26 cellular contexts compared by ENCODE assay signal in the genomic region with DNA sequence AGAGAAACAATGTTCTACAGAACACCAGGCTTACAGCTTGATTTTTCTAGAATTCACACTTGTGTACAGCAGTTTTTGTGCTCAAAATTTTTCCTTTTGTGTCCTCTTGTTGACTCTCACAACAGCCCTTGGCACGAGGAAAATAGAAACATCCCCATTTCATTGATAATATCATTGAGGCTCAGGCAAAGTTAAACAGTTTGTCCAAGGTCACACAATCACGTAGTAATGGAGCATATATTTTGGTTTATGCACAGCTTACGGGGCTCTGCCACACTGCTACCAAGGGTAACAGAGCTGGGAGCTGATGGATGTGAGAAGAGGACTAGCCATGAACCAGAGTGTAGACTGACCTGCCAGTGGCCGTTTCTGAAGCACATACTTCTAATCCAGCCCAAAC.
DNase-seq lines count a peak whose midpoint lies in the region; ATAC-seq, FAIRE-seq and TF ChIP-seq lines count a peak whose summit lies in the region.
"Had no signal": no experiment of that assay in that cellular context is flagged by ENCODE, and none has a peak within 500 bp of the region (broad histone marks: within the 10 kb centered on the region; RNA-seq: fewer than 3 reads in every experiment).

No MANE protein-coding gene starts in this region.

- TF ChIP-seq EP300 in HepG2 (IDR thresholded peaks at IDR 0.05; ENCODE audit: low read depth in 2 of 2, low read length in 2 of 2) (no peak), HepG2 (CRISPR knock-in tag; IDR thresholded peaks at IDR 0.05; ENCODE audit: borderline replicate concordance) (no peak)

- no peak overlapping the region for H3K23ac ChIP-seq in mesendoderm (ENCODE audit: low read length)

- 17% methylated on average over 4 of the region's 4 CpGs for WGBS in HepG2 (ENCODE audit: low lambda C conversion rate)
- 68% methylated on average over 4 of the region's 4 CpGs for WGBS in right lobe of liver (ENCODE audit: insufficient coverage, low coverage, low lambda C conversion rate, missing lambda C conversion rate)
- WGBS in mesendoderm (ENCODE audit: extremely low coverage, insufficient coverage, low lambda C conversion rate), result no CpG with 5 or more reads among the region's 4 CpGs

- no peaks in the 10 kb centered on the region for H3K79me1 ChIP-seq in mesendoderm (ENCODE audit: low read length)

- H4K20me1 ChIP-seq in HepG2 (ENCODE audit: insufficient read depth, low read length), result no peaks in the 10 kb centered on the region
- H4K20me1 ChIP-seq: BLaER1 treated with 17β-estradiol and CSF1 and Interleukin-3, amounts not matched to agents 10 nM and 100 nM had no signal

- H3K36me3 Mint-ChIP-seq in activated CD8-positive, alpha-beta T cell treated with anti-CD3 and anti-CD28 coated beads, Interleukin-2, amount 10 ng/mL, durations not matched to agents 7 days and 5 days (ENCODE audit: low read depth), result no peaks in the 10 kb centered on the region
- no peaks in the 10 kb centered on the region for H3K36me3 Mint-ChIP-seq in WTC11
- H3K36me3 Mint-ChIP-seq: CD14-positive monocyte; CD8-positive, alpha-beta memory T cell had no signal

- CTCF ChIA-PET in HepG2 (lab: Yijun Ruan, JAX; ENCODE audit: low intra/inter-chr PET ratio, low total read pairs), result no interaction called here
- CTCF ChIA-PET in activated CD8-positive, alpha-beta T cell treated with anti-CD3 and anti-CD28 coated beads, Interleukin-2, amount 10 ng/mL, durations not matched to agents 7 days and 5 days (lab: Charles Lee), result no interaction called here
- CTCF ChIA-PET in WTC11 (lab: Charles Lee), result no interaction called here

- H3K4me3 ChIP-seq in HepG2 (replicated peaks in 1 of 3; ENCODE audit: insufficient read depth in 1 of 3, low read depth in 2 of 3, low read length in 3 of 3) (no peak overlapping the region), right lobe of liver (no peak overlapping the region), SJSA1 (no peak overlapping the region), mesendoderm (ENCODE audit: low read length) (no peak overlapping the region)
- H3K4me3 ChIP-seq: BLaER1 treated with 17β-estradiol and CSF1 and Interleukin-3, amounts not matched to agents 10 nM and 100 nM; GM12878; HAP-1 had no signal

- H2AFZ ChIP-seq in HepG2 (ENCODE audit: low read length), result no peak overlapping the region

- no peaks in the 10 kb centered on the region for H3K4me1 Mint-ChIP-seq in activated CD8-positive, alpha-beta T cell treated with anti-CD3 and anti-CD28 coated beads, Interleukin-2, amount 10 ng/mL, durations not matched to agents 7 days and 5 days (ENCODE audit: low read depth)
- H3K4me1 Mint-ChIP-seq in WTC11, result peaks cover 21% of the 10 kb centered on the region
- H3K4me1 Mint-ChIP-seq: CD8-positive, alpha-beta memory T cell had no signal

- POLR2A ChIA-PET in HepG2 (lab: Yijun Ruan, JAX), result no interaction called here
- POLR2A ChIA-PET in activated CD8-positive, alpha-beta T cell treated with anti-CD3 and anti-CD28 coated beads, Interleukin-2, amount 10 ng/mL, durations not matched to agents 7 days and 5 days (lab: Charles Lee), result no interaction called here
- POLR2A ChIA-PET in WTC11 (lab: Charles Lee), result no interaction called here

- no peak overlapping the region for H3K9ac ChIP-seq in HepG2 (ENCODE audit: insufficient read depth, low read depth, low read length)
- no peak overlapping the region for H3K9ac ChIP-seq in mesendoderm (ENCODE audit: low read length)
- H3K9ac ChIP-seq: BLaER1 treated with 17β-estradiol and CSF1 and Interleukin-3, amounts not matched to agents 10 nM and 100 nM had no signal

- intact Hi-C loops in HepG2 (cut with micrococcal nuclease; ENCODE audit: unreplicated experiment) (no loop called here), right lobe of liver (cut with DNase I) (no loop called here)

- TF ChIP-seq CTCF in HepG2 (CRISPR knock-in tag; IDR thresholded peaks at IDR 0.05), result no peak
- no peak for TF ChIP-seq CTCF in right lobe of liver (IDR thresholded peaks at IDR 0.05)
- TF ChIP-seq CTCF in WTC11 (IDR thresholded peaks at IDR 0.05), result no peak
- TF ChIP-seq CTCF in GM20000 (IDR thresholded peaks at IDR 0.05; ENCODE audit: extremely low read depth, missing control alignments), result no peak

- no peak overlapping the region for H3K4me3 Mint-ChIP-seq in activated CD8-positive, alpha-beta T cell treated with anti-CD3 and anti-CD28 coated beads, Interleukin-2, amount 10 ng/mL, durations not matched to agents 7 days and 5 days
- H3K4me3 Mint-ChIP-seq in WTC11, result no peak overlapping the region
- H3K4me3 Mint-ChIP-seq: CD14-positive monocyte; CD4-positive, alpha-beta T cell; CD8-positive, alpha-beta memory T cell had no signal

- no peak overlapping the region for H3K27ac ChIP-seq in HepG2 (ENCODE audit: extremely low read length, insufficient read depth, low read length)
- no peak overlapping the region for H3K27ac ChIP-seq in right lobe of liver
- peak overlapping the region; percentile 99 for H3K27ac ChIP-seq in SJSA1
- H3K27ac ChIP-seq in mesendoderm (ENCODE audit: low read depth, low read length), result no peak overlapping the region
- H3K27ac ChIP-seq: 22Rv1; BLaER1 treated with 17β-estradiol and CSF1 and Interleukin-3, amounts not matched to agents 10 nM and 100 nM had no signal

- TF ChIP-seq POLR2A in HepG2 (IDR thresholded peaks at IDR 0.05; ENCODE audit: insufficient read depth in 1 of 2, low read depth in 2 of 2, low read length in 2 of 2) (no peak), right lobe of liver (IDR thresholded peaks at IDR 0.05) (no peak)

- H2BK15ac ChIP-seq in mesendoderm (replicated peaks; ENCODE audit: low read depth), result no peak overlapping the region

- in situ Hi-C loops in HepG2 (cut with HindIII; ENCODE audit: extremely low pct_ligation_motif_present, low pct_unique_long_range_greater_than_20kb), result no loop called here

- H4K5ac ChIP-seq in mesendoderm (ENCODE audit: low read length), result no peak overlapping the region

- H3K18ac ChIP-seq in mesendoderm (ENCODE audit: low read length), result peak overlapping the region; percentile 40

- TF ChIP-seq RAD21 in HepG2 (CRISPR knock-in tag; IDR thresholded peaks at IDR 0.05), result no peak

- H3K36me3 ChIP-seq in HepG2 (replicated peaks in 1 of 2; ENCODE audit: control insufficient read depth in 1 of 2, insufficient read depth in 2 of 2, low read length in 2 of 2) (no peaks in the 10 kb centered on the region), right lobe of liver (no peaks in the 10 kb centered on the region), SJSA1 (no peaks in the 10 kb centered on the region), mesendoderm (ENCODE audit: control insufficient read depth, insufficient read depth, low read length) (no peaks in the 10 kb centered on the region)
- H3K36me3 ChIP-seq: BE2C; BLaER1 treated with 17β-estradiol and CSF1 and Interleukin-3, amounts not matched to agents 10 nM and 100 nM; HAP-1 had no signal

- ATAC-seq in HepG2, result no peak
- ATAC-seq in right lobe of liver, result no peak
- ATAC-seq in activated CD8-positive, alpha-beta T cell treated with anti-CD3 and anti-CD28 coated beads, Interleukin-2, amount 10 ng/mL, durations not matched to agents 7 days and 5 days, result no peak
- ATAC-seq in WTC11, result no peak
- ATAC-seq in left lobe of liver, result no peak
- ATAC-seq: GM12878 had no signal

- H2BK120ac ChIP-seq in mesendoderm (ENCODE audit: low read depth, low read length), result no peak overlapping the region

- DNase-seq in HepG2 (ENCODE audit: low spot score) (no peak), right lobe of liver (no peak), SJSA1 (ENCODE audit: low read depth in 1 of 2, low spot score in 2 of 2) (no peak), mesendoderm (no peak), WTC11 (ENCODE audit: low spot score) (no peak), left lobe of liver (ENCODE audit: low spot score) (no peak), GM20000 (ENCODE audit: low spot score) (no peak)
- no peak for DNase-seq in activated CD8-positive, alpha-beta T cell treated with anti-CD3 and anti-CD28 coated beads, Interleukin-2, amount 10 ng/mL, durations not matched to agents 7 days and 5 days
- DNase-seq: ACHN; AML-193; BE2C; CD4-positive, alpha-beta T cell; CD8-positive, alpha-beta memory T cell; DMS 273 treated with DMSO at 0.1 percent for 48 hours; DMS79; EL; GDM1; GOT3 had no signal

- H3K27me3 ChIP-seq in HepG2 (ENCODE audit: control insufficient read depth in 1 of 2, insufficient read depth in 2 of 2, low read length in 2 of 2) (no peaks in the 10 kb centered on the region), right lobe of liver (no peaks in the 10 kb centered on the region), SJSA1 (replicated peaks) (no peaks in the 10 kb centered on the region), mesendoderm (ENCODE audit: insufficient read depth, low read length, poor library complexity) (no peaks in the 10 kb centered on the region)
- H3K27me3 ChIP-seq: BE2C; BLaER1 treated with 17β-estradiol and CSF1 and Interleukin-3, amounts not matched to agents 10 nM and 100 nM had no signal

- no peaks in the 10 kb centered on the region for H3K27me3 Mint-ChIP-seq in activated CD8-positive, alpha-beta T cell treated with anti-CD3 and anti-CD28 coated beads, Interleukin-2, amount 10 ng/mL, durations not matched to agents 7 days and 5 days (ENCODE audit: low read depth)
- no peaks in the 10 kb centered on the region; the same call in 1 of the 2 replicates for H3K27me3 Mint-ChIP-seq in WTC11 (ENCODE audit: low read depth)

- no TSS peak for BruUV-seq in HepG2 (replicated peaks; lab: Mats Ljungman, UMichigan)

- H2AK5ac ChIP-seq in mesendoderm (ENCODE audit: low read length), result no peak overlapping the region

- H3K4me2 ChIP-seq in HepG2 (ENCODE audit: low read depth, low read length) (no peak overlapping the region), mesendoderm (ENCODE audit: low read length) (no peak overlapping the region)
- H3K4me2 ChIP-seq: BLaER1 treated with 17β-estradiol and CSF1 and Interleukin-3, amounts not matched to agents 10 nM and 100 nM had no signal

- H3K9me3 ChIP-seq in HepG2 (ENCODE audit: low read length) (no peaks in the 10 kb centered on the region), right lobe of liver (no peaks in the 10 kb centered on the region), SJSA1 (replicated peaks) (no peaks in the 10 kb centered on the region)
- H3K9me3 ChIP-seq: BE2C; BLaER1 treated with 17β-estradiol and CSF1 and Interleukin-3, amounts not matched to agents 10 nM and 100 nM; HAP-1 had no signal

- no peak overlapping the region for H2BK5ac ChIP-seq in mesendoderm (ENCODE audit: low read length)

- no peak for FAIRE-seq in HepG2 (lab: Jason Lieb, UNC)
- FAIRE-seq: A204.1, D721Med, GM12878, H54 had no signal

- H3K79me2 ChIP-seq in HepG2 (ENCODE audit: insufficient read depth, low read length), result no peaks in the 10 kb centered on the region
- no peaks in the 10 kb centered on the region for H3K79me2 ChIP-seq in mesendoderm (ENCODE audit: control insufficient read depth, insufficient read depth, low read length)

- peak overlapping the region; percentile 17 for H3K56ac ChIP-seq in mesendoderm (ENCODE audit: low read length)

- H3K4ac ChIP-seq in mesendoderm (ENCODE audit: low read depth, low read length), result no peak overlapping the region

- H3K9me3 Mint-ChIP-seq in activated CD8-positive, alpha-beta T cell treated with anti-CD3 and anti-CD28 coated beads, Interleukin-2, amount 10 ng/mL, durations not matched to agents 7 days and 5 days (ENCODE audit: insufficient read depth), result no peaks in the 10 kb centered on the region
- H3K9me3 Mint-ChIP-seq in WTC11, result no peaks in the 10 kb centered on the region
- H3K9me3 Mint-ChIP-seq: CD4-positive, alpha-beta T cell had no signal

- H4K8ac ChIP-seq in mesendoderm (ENCODE audit: low read depth, low read length), result no peak overlapping the region

- H3K27ac Mint-ChIP-seq in activated CD8-positive, alpha-beta T cell treated with anti-CD3 and anti-CD28 coated beads, Interleukin-2, amount 10 ng/mL, durations not matched to agents 7 days and 5 days, result no peak overlapping the region
- H3K27ac Mint-ChIP-seq in WTC11, result no peak overlapping the region
- H3K27ac Mint-ChIP-seq: CD14-positive monocyte; CD4-positive, alpha-beta T cell; CD8-positive, alpha-beta memory T cell had no signal

- H3K4me1 ChIP-seq in HepG2 (ENCODE audit: insufficient read depth, low read length) (peaks cover 38% of the 10 kb centered on the region), right lobe of liver (peaks cover 0 to 1% (median 0%) of the 10 kb centered on the region in 4 donors), SJSA1 (replicated peaks) (peaks cover 30% of the 10 kb centered on the region), mesendoderm (ENCODE audit: control insufficient read depth, low read depth, low read length) (peaks cover 6% of the 10 kb centered on the region)
- H3K4me1 ChIP-seq: BE2C; BLaER1 treated with 17β-estradiol and CSF1 and Interleukin-3, amounts not matched to agents 10 nM and 100 nM; HAP-1 had no signal
